Comparison of ENCODE assay signal across 21 cellular contexts in the genomic region with DNA sequence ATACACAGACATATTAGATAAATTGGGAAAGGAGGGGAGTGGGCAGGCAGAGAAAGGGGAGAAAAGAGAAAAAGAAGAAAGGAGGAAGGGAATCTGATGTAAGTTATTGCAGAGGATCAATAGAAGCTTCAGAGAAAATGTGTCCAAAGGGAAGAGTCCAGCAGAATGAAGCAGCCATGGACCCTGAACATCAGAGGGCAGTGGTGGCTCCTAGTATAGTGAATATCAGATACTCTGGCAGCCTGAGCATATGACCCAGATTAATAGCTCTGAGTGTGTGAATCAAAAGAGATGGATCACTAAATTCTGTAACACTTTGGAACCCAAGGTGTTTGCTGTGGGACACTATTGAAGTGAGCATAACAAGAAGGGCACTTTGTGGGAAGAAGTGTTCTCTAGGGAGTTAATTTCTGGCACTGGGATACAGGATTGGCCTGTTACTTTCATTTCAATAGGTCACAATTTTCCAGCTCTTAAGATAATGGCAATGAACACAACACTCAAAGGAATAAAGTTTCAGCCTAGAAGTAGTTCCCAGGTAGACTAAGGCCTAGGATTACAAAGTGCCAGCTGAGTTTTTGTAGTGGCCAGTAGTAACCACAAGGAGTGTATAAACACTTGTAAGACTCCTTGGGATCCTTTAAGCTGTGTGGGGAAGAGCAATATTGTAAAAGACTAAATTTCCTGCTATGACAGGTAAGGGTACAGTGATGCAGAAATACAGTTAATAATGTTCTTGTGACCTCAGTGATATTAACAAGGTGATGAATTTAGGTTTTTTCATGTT.
DNase-seq lines count a peak whose midpoint lies in the region; ATAC-seq and TF ChIP-seq lines count a peak whose summit lies in the region.
"Had no signal": no experiment of that assay in that cellular context is flagged by ENCODE, and none has a peak within 500 bp of the region (broad histone marks: within the 10 kb centered on the region; RNA-seq: fewer than 3 reads in every experiment).

No MANE protein-coding gene starts in this region.

- H3K27ac ChIP-seq in MM.1S (ENCODE audit: low read length) (no peak overlapping the region), left lung (no peak overlapping the region), OCI-LY7 (ENCODE audit: low read depth, low read length, poor library complexity, severe bottlenecking) (no peak overlapping the region)
- H3K27ac ChIP-seq: Peyer's patch had no signal

- H3K36me3 Mint-ChIP-seq in WTC11: no peaks in the 10 kb centered on the region
- H3K36me3 Mint-ChIP-seq: T-cell had no signal

- intact Hi-C loops in left lung (cut with DNase I) (no loop called here), OCI-LY7 (cut with micrococcal nuclease; ENCODE audit: unreplicated experiment) (no loop called here)

- H4K20me1 ChIP-seq in MM.1S (ENCODE audit: insufficient read depth, low read length): no peaks in the 10 kb centered on the region
- H4K20me1 ChIP-seq in OCI-LY7 (ENCODE audit: insufficient read depth, low read length): no peaks in the 10 kb centered on the region

- H3K9me3 Mint-ChIP-seq in WTC11: no peaks in the 10 kb centered on the region
- H3K9me3 Mint-ChIP-seq: CD4-positive, alpha-beta T cell; T-cell had no signal

- CTCF ChIA-PET in WTC11 (lab: Charles Lee) (no interaction called here), OCI-LY7 (lab: Charles Lee; ENCODE audit: unreplicated experiment) (no interaction called here)

- no peak overlapping the region for H3K9ac ChIP-seq in MM.1S (ENCODE audit: low read length)

- H3K4me2 ChIP-seq in MM.1S (ENCODE audit: low read depth, low read length): 0 out of 2 replicates have a peak overlapping the region, but pooled peaks have one; percentile 2
- H3K4me2 ChIP-seq in OCI-LY7 (ENCODE audit: low read length): no peak overlapping the region

- H2AFZ ChIP-seq in MM.1S (ENCODE audit: low read length) (0 out of 2 replicates have a peak overlapping the region, but pooled peaks have one; percentile 2), OCI-LY7 (ENCODE audit: low read length) (no peak overlapping the region)

- no peaks in the 10 kb centered on the region for H3K9me3 ChIP-seq in BE2C
- no peaks in the 10 kb centered on the region for H3K9me3 ChIP-seq in MM.1S (replicated peaks; ENCODE audit: insufficient read depth, low read length)
- H3K9me3 ChIP-seq in left lung: no peaks in the 10 kb centered on the region
- H3K9me3 ChIP-seq in OCI-LY7 (ENCODE audit: low read length): no peaks in the 10 kb centered on the region
- H3K9me3 ChIP-seq: HAP-1, Peyer's patch had no signal

- DNase-seq in BE2C (no peak), MM.1S (no peak), WTC11 (ENCODE audit: low spot score) (no peak), left lung (no peak), OCI-LY7 (ENCODE audit: low spot score) (no peak), hypothalamus (lab: John Stamatoyannopoulos, UW) (no peak)
- DNase-seq: ACHN; CD4-positive, alpha-beta T cell; GDM1; NCI-H1436; NCI-H2029 treated with DMSO at 0.1 percent for 48 hours; NCI-H345; NCI-H526 treated with DMSO at 0.1 percent for 48 hours; Peyer's patch; T-cell had no signal

- ATAC-seq in WTC11 (peak; percentile 48; the same call in 1 of the 2 replicates), left lung (peak; percentile 95), GM19455 (IDR thresholded peaks at IDR 0.05; ENCODE audit: unreplicated experiment) (no peak)
- ATAC-seq: GM12878, K562, Right ventricle myocardium inferior, T-cell had no signal

- H3K27me3 ChIP-seq in BE2C (no peaks in the 10 kb centered on the region), MM.1S (replicated peaks; ENCODE audit: insufficient read depth, low read length) (no peaks in the 10 kb centered on the region), left lung (no peaks in the 10 kb centered on the region)
- H3K27me3 ChIP-seq: Peyer's patch had no signal

- 0 out of 2 replicates have a peak, but pooled peaks cover 4% of the 10 kb centered on the region for H3K27me3 Mint-ChIP-seq in WTC11 (ENCODE audit: low read depth)
- H3K27me3 Mint-ChIP-seq: CD4-positive, alpha-beta T cell had no signal

- POLR2A ChIA-PET in WTC11 (lab: Charles Lee) (no interaction called here), OCI-LY7 (lab: Charles Lee) (interaction anchor here (1.2 kb wide), 1 partner anchor 17 kb away, joined by 3 read pairs; no protein-coding TSS in a partner anchor)

- BruUV-seq in OCI-LY7 (replicated peaks; lab: Mats Ljungman, UMichigan): no TSS peak

- H3K4me1 Mint-ChIP-seq in WTC11: no peaks in the 10 kb centered on the region
- H3K4me1 Mint-ChIP-seq: B cell, T-cell had no signal

- H3K4me1 ChIP-seq in BE2C (no peaks in the 10 kb centered on the region), MM.1S (ENCODE audit: low read length) (peaks cover 8% of the 10 kb centered on the region; the same call in 1 of the 2 replicates), left lung (no peaks in the 10 kb centered on the region), OCI-LY7 (ENCODE audit: insufficient read depth, low read length, poor library complexity, severe bottlenecking) (no peaks in the 10 kb centered on the region)
- H3K4me1 ChIP-seq: HAP-1, Peyer's patch had no signal

- H3K79me2 ChIP-seq in MM.1S (ENCODE audit: low read length) (no peaks in the 10 kb centered on the region), OCI-LY7 (ENCODE audit: insufficient read depth, low read depth, low read length) (no peaks in the 10 kb centered on the region)

- TF ChIP-seq CTCF in BE2C (IDR thresholded peaks at IDR 0.05; ENCODE audit: low read depth, low read length) (peak; percentile 31), MM.1S (IDR thresholded peaks at IDR 0.05; ENCODE audit: low read length) (peak; percentile 15; the same call in 1 of the 2 replicates), WTC11 (IDR thresholded peaks at IDR 0.05) (no peak), left lung (IDR thresholded peaks at IDR 0.05) (no peak), OCI-LY7 (conservative IDR thresholded peaks at IDR 0.05; ENCODE audit: low read length) (no peak)

- no peaks in the 10 kb centered on the region for H3F3A ChIP-seq in MM.1S (ENCODE audit: insufficient read depth, low read length)

- H3K27ac Mint-ChIP-seq in WTC11: no peak overlapping the region
- H3K27ac Mint-ChIP-seq: B cell; CD4-positive, alpha-beta T cell; T-cell had no signal

- H3K9me2 ChIP-seq in MM.1S (replicated peaks; ENCODE audit: insufficient read depth, low read length): no peaks in the 10 kb centered on the region
- no peaks in the 10 kb centered on the region for H3K9me2 ChIP-seq in OCI-LY7 (ENCODE audit: insufficient read depth, low read length)

- H3K36me3 ChIP-seq in BE2C (no peaks in the 10 kb centered on the region), MM.1S (replicated peaks; ENCODE audit: insufficient read depth, low read length) (no peaks in the 10 kb centered on the region), left lung (no peaks in the 10 kb centered on the region), OCI-LY7 (ENCODE audit: insufficient read depth, low read length) (no peaks in the 10 kb centered on the region)
- H3K36me3 ChIP-seq: HAP-1, Peyer's patch had no signal

- no peak overlapping the region for H3K4me3 Mint-ChIP-seq in WTC11
- H3K4me3 Mint-ChIP-seq: B cell; CD4-positive, alpha-beta T cell; T-cell had no signal

- no peak overlapping the region for H3K4me3 ChIP-seq in BE2C (ENCODE audit: low read depth, low read length)
- no peak overlapping the region for H3K4me3 ChIP-seq in MM.1S (ENCODE audit: low read length)
- no peak overlapping the region for H3K4me3 ChIP-seq in left lung
- H3K4me3 ChIP-seq in OCI-LY7 (ENCODE audit: low read depth, low read length, poor library complexity, severe bottlenecking): no peak overlapping the region
- H3K4me3 ChIP-seq: GM12878, HAP-1, K562, Peyer's patch had no signal

TF ChIP-seq in WTC11, 78 proteins besides CTCF, POLR2A, EP300 and RAD21 (continues in another document):
- TF ChIP-seq, protein P1, sequence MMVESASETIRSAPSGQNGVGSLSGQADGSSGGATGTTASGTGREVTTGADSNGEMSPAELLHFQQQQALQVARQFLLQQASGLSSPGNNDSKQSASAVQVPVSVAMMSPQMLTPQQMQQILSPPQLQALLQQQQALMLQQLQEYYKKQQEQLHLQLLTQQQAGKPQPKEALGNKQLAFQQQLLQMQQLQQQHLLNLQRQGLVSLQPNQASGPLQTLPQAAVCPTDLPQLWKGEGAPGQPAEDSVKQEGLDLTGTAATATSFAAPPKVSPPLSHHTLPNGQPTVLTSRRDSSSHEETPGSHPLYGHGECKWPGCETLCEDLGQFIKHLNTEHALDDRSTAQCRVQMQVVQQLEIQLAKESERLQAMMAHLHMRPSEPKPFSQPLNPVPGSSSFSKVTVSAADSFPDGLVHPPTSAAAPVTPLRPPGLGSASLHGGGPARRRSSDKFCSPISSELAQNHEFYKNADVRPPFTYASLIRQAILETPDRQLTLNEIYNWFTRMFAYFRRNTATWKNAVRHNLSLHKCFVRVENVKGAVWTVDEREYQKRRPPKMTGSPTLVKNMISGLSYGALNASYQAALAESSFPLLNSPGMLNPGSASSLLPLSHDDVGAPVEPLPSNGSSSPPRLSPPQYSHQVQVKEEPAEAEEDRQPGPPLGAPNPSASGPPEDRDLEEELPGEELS (CRISPR knock-in tag; IDR thresholded peaks at IDR 0.05): no peak
- no peak for TF ChIP-seq TEAD1 (CRISPR knock-in tag; IDR thresholded peaks at IDR 0.05)
- TF ChIP-seq OVOL2 (CRISPR knock-in tag; IDR thresholded peaks at IDR 0.05; ENCODE audit: borderline replicate concordance): no peak
- no peak for TF ChIP-seq NFE2L1 (CRISPR knock-in tag; IDR thresholded peaks at IDR 0.05)
- no peak for TF ChIP-seq CREB1 (CRISPR knock-in tag; IDR thresholded peaks at IDR 0.05)
- TF ChIP-seq, protein P2, sequence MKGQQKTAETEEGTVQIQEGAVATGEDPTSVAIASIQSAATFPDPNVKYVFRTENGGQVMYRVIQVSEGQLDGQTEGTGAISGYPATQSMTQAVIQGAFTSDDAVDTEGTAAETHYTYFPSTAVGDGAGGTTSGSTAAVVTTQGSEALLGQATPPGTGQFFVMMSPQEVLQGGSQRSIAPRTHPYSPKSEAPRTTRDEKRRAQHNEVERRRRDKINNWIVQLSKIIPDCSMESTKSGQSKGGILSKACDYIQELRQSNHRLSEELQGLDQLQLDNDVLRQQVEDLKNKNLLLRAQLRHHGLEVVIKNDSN (CRISPR knock-in tag; IDR thresholded peaks at IDR 0.05): no peak
- TF ChIP-seq, protein P3, sequence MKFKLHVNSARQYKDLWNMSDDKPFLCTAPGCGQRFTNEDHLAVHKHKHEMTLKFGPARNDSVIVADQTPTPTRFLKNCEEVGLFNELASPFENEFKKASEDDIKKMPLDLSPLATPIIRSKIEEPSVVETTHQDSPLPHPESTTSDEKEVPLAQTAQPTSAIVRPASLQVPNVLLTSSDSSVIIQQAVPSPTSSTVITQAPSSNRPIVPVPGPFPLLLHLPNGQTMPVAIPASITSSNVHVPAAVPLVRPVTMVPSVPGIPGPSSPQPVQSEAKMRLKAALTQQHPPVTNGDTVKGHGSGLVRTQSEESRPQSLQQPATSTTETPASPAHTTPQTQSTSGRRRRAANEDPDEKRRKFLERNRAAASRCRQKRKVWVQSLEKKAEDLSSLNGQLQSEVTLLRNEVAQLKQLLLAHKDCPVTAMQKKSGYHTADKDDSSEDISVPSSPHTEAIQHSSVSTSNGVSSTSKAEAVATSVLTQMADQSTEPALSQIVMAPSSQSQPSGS (CRISPR knock-in tag; IDR thresholded peaks at IDR 0.05; ENCODE audit: borderline replicate concordance, low read depth): no peak
- TF ChIP-seq NFYB (CRISPR knock-in tag; conservative IDR thresholded peaks at IDR 0.05; ENCODE audit: low read depth): no peak

Comparison
In these comparisons a context has a peak if more than half of its experiments do, and no peak if none do; other contexts are left out.
1. CTCF ChIP-seq: peak in BE2C (single experiment) and MM.1S (single experiment); none in WTC11 (single experiment), left lung (0 of 2) and OCI-LY7 (single experiment).